ENCODE assay signal across 8 cellular contexts in the genomic region with DNA sequence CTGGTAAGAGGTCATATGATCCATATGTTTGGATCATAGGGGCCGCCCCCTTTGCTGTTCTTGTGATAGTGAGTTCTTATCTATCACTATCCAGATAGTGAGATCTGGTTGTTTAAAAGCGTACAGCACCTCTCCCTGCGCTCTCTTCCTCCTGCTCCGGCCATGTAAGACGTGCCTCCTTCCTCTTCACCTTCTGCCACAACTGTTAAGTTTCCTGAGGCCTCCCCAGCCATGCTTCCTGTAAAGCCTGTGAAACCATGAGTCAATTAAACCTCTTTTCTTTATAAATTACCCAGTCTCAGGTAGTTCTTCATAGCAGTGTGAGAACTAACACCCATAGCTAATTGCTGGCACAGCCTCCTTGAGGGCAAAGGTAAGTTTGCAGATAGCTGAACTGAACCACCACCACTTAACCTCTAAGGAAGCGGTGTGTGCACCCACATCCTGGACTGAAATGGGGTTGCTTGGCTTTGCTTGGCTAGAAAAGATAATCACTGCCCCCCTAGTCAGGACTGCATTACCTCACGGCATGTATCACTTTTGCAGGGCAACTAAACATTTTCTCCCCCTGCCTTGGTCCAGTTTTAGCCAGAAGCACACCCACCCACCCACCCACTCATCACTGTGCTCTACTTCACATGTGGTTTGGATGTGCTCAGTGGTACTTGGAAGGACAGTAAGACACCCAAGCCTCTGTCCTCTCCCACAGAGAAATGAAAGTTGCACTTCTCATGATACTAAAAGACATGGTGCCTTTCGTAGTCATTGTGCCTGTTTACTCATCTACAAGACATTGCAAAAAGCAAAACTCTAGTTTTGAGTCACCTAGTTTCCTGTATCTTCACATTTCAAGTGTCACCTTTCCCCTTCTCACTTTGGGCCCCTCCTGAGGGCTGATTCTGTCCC. TPM values are rescaled to one million over a fixed set of nuclear protein-coding genes. Genes with fewer than 3 reads are reported as not detected.
DNase-seq lines count a peak whose midpoint lies in the region; ATAC-seq and FAIRE-seq lines count a peak whose summit lies in the region.

No MANE protein-coding gene starts in this region.

- FAIRE-seq in urothelium cell line (lab: Jason Lieb, UNC) = no peak

- peaks cover 41% of the 10 kb centered on the region for H3K36me3 ChIP-seq in MG63

- peak; percentile 30 for DNase-seq in activated CD8-positive, alpha-beta memory T cell treated with anti-CD3 and anti-CD28 coated beads, Interleukin-2, amount 50 U/mL, for 24 hours (ENCODE audit: extremely low read depth)
- peak; percentile 11 to 46 for DNase-seq in stimulated activated CD4-positive, alpha-beta T cell treated with anti-CD3 and anti-CD28 coated beads, Interleukin-12 subunit alpha, Interleukin-12 subunit beta, amount 100 ng/mL, for 24 hours (ENCODE audit: low read depth in 2 of 2)
- DNase-seq in MG63 = no peak
- DNase-seq in urothelium cell line (ENCODE audit: low spot score) = no peak
- no peak for DNase-seq in COLO829 (ENCODE audit: low spot score)
- no peak for DNase-seq in NCI-H1930 (lab: John Stamatoyannopoulos, UW)

- no peaks in the 10 kb centered on the region for H3K27me3 ChIP-seq in MG63

- peak; percentile 88 for ATAC-seq in GM19035 (IDR thresholded peaks at IDR 0.05; ENCODE audit: unreplicated experiment)
- peak; percentile 86 for ATAC-seq in HG03103 (IDR thresholded peaks at IDR 0.05; ENCODE audit: low read depth, unreplicated experiment)

- no peak overlapping the region for H3K4me3 ChIP-seq in MG63

- no peaks in the 10 kb centered on the region for H3K9me3 ChIP-seq in MG63

RNA-seq across cellular contexts. Expression of a gene that starts 23.1 kb away (rescaled TPM):
- 0.49 TPM in 1 of 2 replicates, not detected in the other for total RNA-seq in MG63 (2014; rRNA removed; shearing (Covaris generic); ENCODE audit: low replicate concordance)

RNA-seq across cellular contexts. Expression of a gene that starts 33.2 kb away (rescaled TPM):
- 115 and 155 TPM in 2 replicates for total RNA-seq in MG63 (2014; rRNA removed; shearing (Covaris generic); ENCODE audit: low replicate concordance)

RNA-seq across cellular contexts. Expression of a gene that starts 36.3 kb away (rescaled TPM):
- 56.3 and 244 TPM in 2 replicates for total RNA-seq in MG63 (2014; rRNA removed; shearing (Covaris generic); ENCODE audit: low replicate concordance)

RNA-seq across cellular contexts. Expression of a gene that starts 59.7 kb away (rescaled TPM):
- 13.4 and 19.0 TPM in 2 replicates for total RNA-seq in MG63 (2014; rRNA removed; shearing (Covaris generic); ENCODE audit: low replicate concordance)

Comparison
In these comparisons a context has a peak if more than half of its experiments do, and no peak if none do; other contexts are left out.
1. DNase-seq: peak in activated CD8-positive, alpha-beta memory T cell treated with anti-CD3 and anti-CD28 coated beads, Interleukin-2, amount 50 U/mL, for 24 hours (single experiment) and stimulated activated CD4-positive, alpha-beta T cell treated with anti-CD3 and anti-CD28 coated beads, Interleukin-12 subunit alpha, Interleukin-12 subunit beta, amount 100 ng/mL, for 24 hours (2 of 2); none in MG63 (single experiment), urothelium cell line (single experiment), COLO829 (single experiment) and NCI-H1930 (0 of 2).